In genomic region chr3:184448321-184449160, GRCh38 we compare ENCODE assay signal across 9 cellular contexts.
DNase-seq lines count a peak whose midpoint lies in the region; ATAC-seq and TF ChIP-seq lines count a peak whose summit lies in the region.
"Had no signal": no experiment of that assay in that cellular context is flagged by ENCODE, and none has a peak within 500 bp of the region (broad histone marks: within the 10 kb centered on the region; RNA-seq: fewer than 3 reads in every experiment).

No MANE protein-coding gene starts in this region.

- CTCF ChIA-PET in SK-N-SH (lab: Yijun Ruan, JAX) = interaction anchor here (0.6 to 2.2 kb wide), 2 partner anchors 21 to 31 kb away, joined by 3 to 6 read pairs; no protein-coding TSS in a partner anchor

- H3K27me3 ChIP-seq in SK-N-SH (ENCODE audit: insufficient read depth) = no peaks in the 10 kb centered on the region

- 69% methylated on average over 3 of the region's 8 CpGs for WGBS in SK-N-SH (ENCODE audit: low lambda C conversion rate)

- no peak overlapping the region for H2AFZ ChIP-seq in SK-N-SH (ENCODE audit: low read depth)

- peak; percentile 75 for DNase-seq in HCEC 1CT
- DNase-seq in SK-N-SH = no peak
- peak; percentile 15 for DNase-seq in fibroblast of villous mesenchyme (ENCODE audit: low read depth)
- DNase-seq in retina = no peak
- no peak for DNase-seq in SHP77 (lab: John Stamatoyannopoulos, UW)
- DNase-seq: activated naive CD4-positive, alpha-beta T cell; effector CD8-positive, alpha-beta T cell had no signal

- no peaks in the 10 kb centered on the region for H3K9me3 ChIP-seq in SK-N-SH

- H3K27ac ChIP-seq in SK-N-SH (ENCODE audit: low read depth in 2 of 2, low read length in 1 of 2) (peak overlapping the region in 1 of 2 experiments; percentile 52; a peak in 2 of 4 replicates), skin epidermis (peak overlapping the region in 11 of 21 experiments; percentile 1 to 80 (median 63))

- no peaks in the 10 kb centered on the region for H3K79me2 ChIP-seq in SK-N-SH (ENCODE audit: insufficient read depth)

- H3K4me2 ChIP-seq in SK-N-SH = peak overlapping the region; percentile 30

- H3K4me1 ChIP-seq in SK-N-SH (ENCODE audit: control insufficient read depth in 1 of 2, insufficient read depth in 2 of 2, low read depth in 1 of 2, low read length in 1 of 2) = no peaks in the 10 kb centered on the region

- no peak for TF ChIP-seq RAD21 in SK-N-SH (IDR thresholded peaks at IDR 0.05; ENCODE audit: low read length)

- TF ChIP-seq CTCF in SK-N-SH (IDR thresholded peaks at IDR 0.05) (no peak), fibroblast of villous mesenchyme (IDR thresholded peaks at IDR 0.05; ENCODE audit: insufficient read depth, low read depth, low read length) (no peak)

- no peaks in the 10 kb centered on the region for H3K36me3 ChIP-seq in SK-N-SH (replicated peaks in 1 of 2; ENCODE audit: control insufficient read depth in 1 of 2, insufficient read depth in 2 of 2, low read length in 1 of 2)

- H4K20me1 ChIP-seq in SK-N-SH (ENCODE audit: insufficient read depth) = no peaks in the 10 kb centered on the region

- H3K4me3 ChIP-seq in SK-N-SH (ENCODE audit: low read depth in 2 of 2, low read length in 1 of 2) (no peak overlapping the region), fibroblast of villous mesenchyme (ENCODE audit: low read depth, low read length) (no peak overlapping the region), skin epidermis (no peak overlapping the region)

- H3K9me2 ChIP-seq in SK-N-SH = no peaks in the 10 kb centered on the region

- no peak overlapping the region for H3K9ac ChIP-seq in SK-N-SH

- POLR2A ChIA-PET in SK-N-SH (lab: Yijun Ruan, JAX) = no interaction called here

- peak in 1 of 2 experiments; percentile 87; a peak in 2 of 4 replicates for TF ChIP-seq EP300 in SK-N-SH (IDR thresholded peaks at IDR 0.05; ENCODE audit: borderline replicate concordance in 1 of 2, low read depth in 1 of 2, low read length in 1 of 2)

- no peak for ATAC-seq in GM18907 (IDR thresholded peaks at IDR 0.05; ENCODE audit: unreplicated experiment)

- peaks cover 7% of the 10 kb centered on the region for H3F3A ChIP-seq in SK-N-SH (replicated peaks; ENCODE audit: insufficient read depth)

TF ChIP-seq in SK-N-SH, 30 proteins besides CTCF, POLR2A, EP300 and RAD21 (continues in another document):
- TF ChIP-seq FOSL2 (IDR thresholded peaks at IDR 0.05; ENCODE audit: borderline replicate concordance, low read depth) = peak; percentile 98
- TF ChIP-seq MXI1 (IDR thresholded peaks at IDR 0.05; ENCODE audit: low read depth, low read length) = no peak
- no peak for TF ChIP-seq YY1 (IDR thresholded peaks at IDR 0.05; ENCODE audit: low read depth)
- TF ChIP-seq SIN3A (IDR thresholded peaks at IDR 0.05; ENCODE audit: borderline replicate concordance, low read depth, low read length) = peak; percentile 35; the same call in 1 of the 2 replicates
- peak; percentile 48; the same call in 1 of the 2 replicates for TF ChIP-seq RXRA (IDR thresholded peaks at IDR 0.05; ENCODE audit: borderline replicate concordance, low read depth)
- no peak for TF ChIP-seq CHD2 (IDR thresholded peaks at IDR 0.05; ENCODE audit: low read length, partially characterized antibody)
- TF ChIP-seq IRF3 (IDR thresholded peaks at IDR 0.05; ENCODE audit: low read depth, low read length) = no peak
- peak; percentile 99 for TF ChIP-seq JUND (IDR thresholded peaks at IDR 0.05)
- no peak for TF ChIP-seq EZH2phosphoT487 (IDR thresholded peaks at IDR 0.05; ENCODE audit: borderline replicate concordance, low read depth)
- TF ChIP-seq POLR2AphosphoS5 (IDR thresholded peaks at IDR 0.05; ENCODE audit: low read depth, low read length) = peak; percentile 66; the same call in 1 of the 2 replicates
- TF ChIP-seq GATA2 (CRISPR knock-in tag; IDR thresholded peaks at IDR 0.05) = no peak
- TF ChIP-seq USF2 (IDR thresholded peaks at IDR 0.05; ENCODE audit: borderline replicate concordance, low read depth, low read length) = no peak
- TF ChIP-seq, protein P1, sequence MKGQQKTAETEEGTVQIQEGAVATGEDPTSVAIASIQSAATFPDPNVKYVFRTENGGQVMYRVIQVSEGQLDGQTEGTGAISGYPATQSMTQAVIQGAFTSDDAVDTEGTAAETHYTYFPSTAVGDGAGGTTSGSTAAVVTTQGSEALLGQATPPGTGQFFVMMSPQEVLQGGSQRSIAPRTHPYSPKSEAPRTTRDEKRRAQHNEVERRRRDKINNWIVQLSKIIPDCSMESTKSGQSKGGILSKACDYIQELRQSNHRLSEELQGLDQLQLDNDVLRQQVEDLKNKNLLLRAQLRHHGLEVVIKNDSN (IDR thresholded peaks at IDR 0.05; ENCODE audit: borderline replicate concordance, low read depth) = peak; percentile 23; the same call in 1 of the 2 replicates
- peak; percentile 86 for TF ChIP-seq TEAD4 (IDR thresholded peaks at IDR 0.05; ENCODE audit: borderline replicate concordance, insufficient read depth)
- TF ChIP-seq ELF1 (IDR thresholded peaks at IDR 0.05) = no peak
- no peak for TF ChIP-seq TAF1 (IDR thresholded peaks at IDR 0.05; ENCODE audit: borderline replicate concordance, low read depth, low read length)
- no peak for TF ChIP-seq RFX5 (IDR thresholded peaks at IDR 0.05; ENCODE audit: low read length)
- TF ChIP-seq TCF12 (IDR thresholded peaks at IDR 0.05) = peak; percentile 94
- peak; percentile 23; the same call in 1 of the 2 replicates for TF ChIP-seq MAX (IDR thresholded peaks at IDR 0.05; ENCODE audit: low read depth)
- no peak for TF ChIP-seq FOXJ3 (CRISPR knock-in tag; IDR thresholded peaks at IDR 0.05)
- TF ChIP-seq PBX3 (IDR thresholded peaks at IDR 0.05) = peak; percentile 82
- no peak; the same call in 1 of the 2 replicates for TF ChIP-seq REST (IDR thresholded peaks at IDR 0.05; ENCODE audit: low read depth, low read length)
- no peak for TF ChIP-seq NRF1 (IDR thresholded peaks at IDR 0.05; ENCODE audit: low read depth, low read length)
- no peak for TF ChIP-seq SMC3 (IDR thresholded peaks at IDR 0.05; ENCODE audit: low read depth, low read length)
- no peak for TF ChIP-seq RCOR1 (IDR thresholded peaks at IDR 0.05; ENCODE audit: low read length)
- TF ChIP-seq FOXM1 (IDR thresholded peaks at IDR 0.05; ENCODE audit: low read depth) = no peak
- no peak for TF ChIP-seq MEF2A (IDR thresholded peaks at IDR 0.05; ENCODE audit: borderline replicate concordance, low read depth)
- TF ChIP-seq GABPA (IDR thresholded peaks at IDR 0.05; ENCODE audit: low read depth) = no peak

Comparison
In these comparisons a context has a peak if more than half of its experiments do, and no peak if none do; other contexts are left out.
1. DNase-seq: peak in HCEC 1CT (single experiment) and fibroblast of villous mesenchyme (single experiment); none in SK-N-SH (single experiment), retina (single experiment) and SHP77 (0 of 2).